In the genomic region with DNA sequence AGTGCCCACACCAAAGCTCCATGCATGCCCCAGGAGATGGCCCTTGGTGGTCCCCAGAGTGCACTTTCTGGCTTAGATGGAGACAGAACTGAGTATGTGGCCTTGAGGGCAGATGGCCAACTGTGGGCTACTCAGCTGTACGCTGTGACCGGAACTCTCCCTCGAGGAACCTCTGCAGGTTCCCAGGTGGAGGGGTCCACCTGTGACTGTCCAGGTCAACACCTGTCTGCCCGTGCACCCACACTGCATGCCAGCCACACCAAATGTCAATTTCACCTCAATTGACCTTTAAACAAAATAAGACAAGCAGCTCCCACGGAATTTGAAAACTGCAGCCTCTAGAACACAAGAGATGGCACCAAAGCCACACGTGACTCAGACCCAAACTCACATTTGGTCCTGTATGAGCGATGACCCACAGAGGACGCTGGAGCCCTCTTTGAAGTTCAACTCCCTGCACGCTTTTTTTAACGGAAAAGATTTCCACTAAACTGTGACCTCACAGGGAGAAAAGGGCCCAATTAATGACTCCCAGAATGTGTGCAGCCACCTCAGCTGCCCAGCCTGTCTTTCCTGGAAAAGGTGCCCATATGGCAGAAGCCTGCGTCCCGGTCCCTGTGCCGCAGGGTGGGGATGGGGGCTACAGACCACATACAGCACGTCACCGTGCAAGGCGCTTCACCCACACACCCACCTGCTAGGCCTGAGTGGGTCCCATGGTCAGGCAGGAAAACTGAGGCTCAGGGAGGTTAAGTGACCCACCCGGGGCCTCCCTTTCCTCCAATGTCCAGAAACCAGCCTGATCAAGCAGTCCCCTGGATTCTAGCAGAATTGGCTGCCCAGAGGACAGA, we compare ENCODE assay signal across 9 cellular contexts. TPM values are rescaled to one million over a fixed set of nuclear protein-coding genes. Genes with fewer than 3 reads are reported as not detected.
DNase-seq lines count a peak whose midpoint lies in the region; ATAC-seq and TF ChIP-seq lines count a peak whose summit lies in the region.
"Had no signal": no experiment of that assay in that cellular context is flagged by ENCODE, and none has a peak within 500 bp of the region (broad histone marks: within the 10 kb centered on the region; RNA-seq: fewer than 3 reads in every experiment).

No MANE protein-coding gene starts in this region.

- peaks cover 98% of the 10 kb centered on the region for H3K4me1 ChIP-seq in CD4-positive, alpha-beta memory T cell (ENCODE audit: insufficient read depth, low read length)
- H3K4me1 ChIP-seq in Peyer's patch (peaks cover 8 to 50% (median 44%) of the 10 kb centered on the region in 4 donors), tibial artery (peaks cover 0 to 4% (median 2%) of the 10 kb centered on the region in 4 donors)

- peaks cover 0 to 4% (median 0%) of the 10 kb centered on the region in 8 donors for H3K9me3 Mint-ChIP-seq in CD4-positive, alpha-beta memory T cell
- no peaks in the 10 kb centered on the region for H3K9me3 Mint-ChIP-seq in memory B cell
- H3K9me3 Mint-ChIP-seq: stimulated activated naive CD8-positive, alpha-beta T cell treated with anti-CD3 and anti-CD28 coated beads, Interleukin-15, amount 100 ng/mL, for 72 hours had no signal

- TF ChIP-seq POLR2A in Peyer's patch (IDR thresholded peaks at IDR 0.05), result no peak

- CTCF ChIA-PET in CD4-positive, alpha-beta memory T cell (lab: Charles Lee; ENCODE audit: partially characterized antibody), result interaction anchor here (0.9 to 10.2 kb wide), 9 partner anchors 10 to 125 kb away, joined by 3 to 143 read pairs (median 10); a partner anchor contains a TSS

- intact Hi-C loops in CD4-positive, alpha-beta memory T cell (cut with micrococcal nuclease), result no loop called here
- intact Hi-C loops in tibial artery (cut with DNase I; ENCODE audit: low total_unique reads), result no loop called here

- POLR2A ChIA-PET in CD4-positive, alpha-beta memory T cell (lab: Charles Lee; ENCODE audit: partially characterized antibody), result interaction anchor here (0.7 to 34.9 kb wide), 21 partner anchors 2 to 1909 kb away, joined by 3 to 6478 read pairs (median 6); a partner anchor contains a TSS

- no peak overlapping the region for H3K4me3 Mint-ChIP-seq in CD4-positive, alpha-beta memory T cell
- H3K4me3 Mint-ChIP-seq in memory B cell, result peak overlapping the region; percentile 67

- H3K27me3 Mint-ChIP-seq in CD4-positive, alpha-beta memory T cell, result no peaks in the 10 kb centered on the region
- no peaks in the 10 kb centered on the region for H3K27me3 Mint-ChIP-seq in memory B cell
- H3K27me3 Mint-ChIP-seq: stimulated activated naive CD8-positive, alpha-beta T cell treated with anti-CD3 and anti-CD28 coated beads, Interleukin-15, amount 100 ng/mL, for 72 hours had no signal

- H3K36me3 Mint-ChIP-seq in CD4-positive, alpha-beta memory T cell, result peaks cover 13 to 14% of the 10 kb centered on the region in 2 donors
- peaks cover 23% of the 10 kb centered on the region for H3K36me3 Mint-ChIP-seq in memory B cell

- H3K4me1 Mint-ChIP-seq in CD4-positive, alpha-beta memory T cell, result peaks cover 1 to 53% (median 26%) of the 10 kb centered on the region in 4 donors
- H3K4me1 Mint-ChIP-seq in memory B cell, result peaks cover 45% of the 10 kb centered on the region
- H3K4me1 Mint-ChIP-seq: stimulated activated naive CD8-positive, alpha-beta T cell treated with anti-CD3 and anti-CD28 coated beads, Interleukin-15, amount 100 ng/mL, for 72 hours had no signal

- no peaks in the 10 kb centered on the region for H3K9me3 ChIP-seq in CD4-positive, alpha-beta memory T cell (ENCODE audit: control insufficient read depth in 1 of 2, low read length in 2 of 2)
- no peaks in the 10 kb centered on the region for H3K9me3 ChIP-seq in Peyer's patch
- no peaks in the 10 kb centered on the region for H3K9me3 ChIP-seq in tibial artery

- H3K27ac Mint-ChIP-seq in CD4-positive, alpha-beta memory T cell, result no peak overlapping the region
- H3K27ac Mint-ChIP-seq in memory B cell, result no peak overlapping the region

- H3K27ac ChIP-seq in CD4-positive, alpha-beta memory T cell (ENCODE audit: low read depth, low read length), result peak overlapping the region; percentile 89
- H3K27ac ChIP-seq in Peyer's patch (peak overlapping the region; percentile 55 to 76 (median 56)), tibial artery (no peak overlapping the region)

- peak overlapping the region; percentile 1 to 47 for H3K4me3 ChIP-seq in CD4-positive, alpha-beta memory T cell (ENCODE audit: low read length in 2 of 2)
- H3K4me3 ChIP-seq in Peyer's patch, result no peak overlapping the region
- no peak overlapping the region for H3K4me3 ChIP-seq in tibial artery

- no peak for DNase-seq in CD4-positive, alpha-beta memory T cell
- DNase-seq in Peyer's patch, result peak in 1 of 3 donors; percentile 47
- no peak for DNase-seq in memory B cell (ENCODE audit: low spot score in 2 of 2)
- no peak for DNase-seq in NCI-H2196 (lab: John Stamatoyannopoulos, UW; ENCODE audit: unreplicated experiment)
- no peak for DNase-seq in GM19240 (ENCODE audit: insufficient read length, low spot score)
- no peak for DNase-seq in tibial artery
- DNase-seq in NCI-H1694 (lab: John Stamatoyannopoulos, UW), result no peak

- ATAC-seq in GM19438 (IDR thresholded peaks at IDR 0.05; ENCODE audit: low read depth, unreplicated experiment) (peak; percentile 10), memory B cell (ENCODE audit: low read depth) (no peak)

- no peaks in the 10 kb centered on the region for H3K36me3 ChIP-seq in CD4-positive, alpha-beta memory T cell (ENCODE audit: insufficient read depth, low read length)
- H3K36me3 ChIP-seq in Peyer's patch (peaks cover 0 to 25% (median 0%) of the 10 kb centered on the region in 3 donors), tibial artery (peaks cover 25 to 59% (median 30%) of the 10 kb centered on the region in 3 donors)

- H3K27me3 ChIP-seq in CD4-positive, alpha-beta memory T cell (ENCODE audit: insufficient read depth, low read length), result no peaks in the 10 kb centered on the region
- no peaks in the 10 kb centered on the region for H3K27me3 ChIP-seq in Peyer's patch
- H3K27me3 ChIP-seq in tibial artery, result no peaks in the 10 kb centered on the region

- TF ChIP-seq CTCF in Peyer's patch (IDR thresholded peaks at IDR 0.05), result no peak
- no peak for TF ChIP-seq CTCF in tibial artery (IDR thresholded peaks at IDR 0.05)

RNA-seq across cellular contexts. Expression of a gene that starts 47.7 kb away (rescaled TPM):
- 100 to 1,000 TPM; 425 to 437 TPM for total RNA-seq in CD4-positive, alpha-beta memory T cell
- 100 to 1,000 TPM; 120 to 300 TPM for polyA plus RNA-seq in CD4-positive, alpha-beta memory T cell
- 100 to 1,000 TPM in 1 of 4 donors, 10 to 100 TPM in 3; 12.1 to 129 (median 37.2) TPM for total RNA-seq in Peyer's patch

Comparison
In these comparisons a context has a peak if more than half of its experiments do, and no peak if none do; other contexts are left out.
1. H3K27ac ChIP-seq: peak in CD4-positive, alpha-beta memory T cell (single experiment) and Peyer's patch (4 of 4); none in tibial artery (0 of 2).
2. H3K4me3 ChIP-seq: peak in CD4-positive, alpha-beta memory T cell (2 of 2); none in Peyer's patch (0 of 4) and tibial artery (0 of 2).